Comparison of ENCODE assay signal across 29 cellular contexts in the genomic region with DNA sequence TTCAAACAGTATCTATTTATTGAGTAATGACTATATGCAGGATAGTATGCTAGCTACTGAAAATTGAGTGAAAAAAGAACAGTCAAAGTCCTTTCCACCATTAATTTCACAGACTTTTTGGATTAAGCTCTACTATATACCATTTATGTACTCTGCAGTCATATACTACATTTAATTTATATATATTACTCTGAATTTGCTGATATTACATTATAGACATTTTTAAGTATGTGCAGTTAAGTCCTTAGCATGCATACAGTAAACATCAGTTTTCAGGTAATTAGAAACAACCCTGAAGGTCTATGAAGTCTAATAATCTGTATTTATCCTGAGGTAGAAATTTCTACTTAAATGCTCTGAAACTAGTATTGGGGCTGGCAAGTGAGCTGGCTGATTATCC.
"Had no signal": no experiment of that assay in that cellular context is flagged by ENCODE, and none has a peak within 500 bp of the region (broad histone marks: within the 10 kb centered on the region; RNA-seq: fewer than 3 reads in every experiment).

No MANE protein-coding gene starts in this region.

- ATAC-seq: effector memory CD8-positive, alpha-beta T cell; esophagus mucosa; foreskin keratinocyte; gastrocnemius medialis; gastroesophageal sphincter; heart left ventricle; heart right ventricle had no signal

- H3K27ac Mint-ChIP-seq: dendritic cell treated with granulocyte-macrophage colony-stimulating factor and Interleukin-4, amounts not matched to agents 40 ng/mL and 50 ng/mL, for 4 days; endodermal cell had no signal

- H3K4me1 Mint-ChIP-seq: endodermal cell had no signal

- H3K9me3 ChIP-seq: esophagus muscularis mucosa, esophagus squamous epithelium, gastrocnemius medialis, gastroesophageal sphincter, heart left ventricle had no signal

- H2AFZ ChIP-seq: hepatocyte had no signal

- H3K4me1 ChIP-seq: colonic mucosa, esophagus muscularis mucosa, foreskin keratinocyte, gastrocnemius medialis, gastroesophageal sphincter, heart left ventricle, heart right ventricle had no signal

- H3K27me3 ChIP-seq: colonic mucosa, dorsolateral prefrontal cortex, esophagus muscularis mucosa, esophagus squamous epithelium, foreskin keratinocyte, gastrocnemius medialis, gastroesophageal sphincter, heart left ventricle, heart right ventricle, hepatocyte had no signal

- H3K4me3 Mint-ChIP-seq: dendritic cell treated with granulocyte-macrophage colony-stimulating factor and Interleukin-4, amounts not matched to agents 40 ng/mL and 50 ng/mL, for 4 days; effector memory CD8-positive, alpha-beta T cell; endodermal cell had no signal

- DNase-seq: colonic mucosa; cortex of kidney; dermis blood vessel endothelial cell; dorsolateral prefrontal cortex; effector CD4-positive, alpha-beta T cell; effector CD8-positive, alpha-beta T cell; effector memory CD4-positive, alpha-beta T cell; effector memory CD8-positive, alpha-beta T cell; endodermal cell; esophagus squamous epithelium; foreskin fibroblast; foreskin keratinocyte; foreskin melanocyte; gastrocnemius medialis; glutamatergic neuron; head of caudate nucleus; heart left ventricle; heart right ventricle had no signal

- H3K4me2 ChIP-seq: hepatocyte had no signal

- H3K79me2 ChIP-seq: hepatocyte had no signal

- H3K36me3 ChIP-seq: colonic mucosa had no signal

- FAIRE-seq: colon, endometrium, endothelial cell of umbilical vein, frontal cortex had no signal

- H3K27me3 Mint-ChIP-seq: dendritic cell treated with granulocyte-macrophage colony-stimulating factor and Interleukin-4, amounts not matched to agents 40 ng/mL and 50 ng/mL, for 4 days; effector memory CD8-positive, alpha-beta T cell had no signal

- H3K4me3 ChIP-seq: colonic mucosa, coronary artery, dorsolateral prefrontal cortex, esophagus muscularis mucosa, esophagus squamous epithelium, gastrocnemius medialis, gastroesophageal sphincter, heart left ventricle, heart right ventricle, hepatocyte had no signal

- H3K9me3 Mint-ChIP-seq: effector memory CD8-positive, alpha-beta T cell had no signal

- H3K27ac ChIP-seq: colonic mucosa, coronary artery, dorsolateral prefrontal cortex, epithelial cell of prostate, esophagus muscularis mucosa, esophagus squamous epithelium, foreskin keratinocyte, gastrocnemius medialis, gastroesophageal sphincter, heart left ventricle, heart right ventricle, hepatocyte had no signal
